ENCODE assay signal across 21 cellular contexts in the genomic region with DNA sequence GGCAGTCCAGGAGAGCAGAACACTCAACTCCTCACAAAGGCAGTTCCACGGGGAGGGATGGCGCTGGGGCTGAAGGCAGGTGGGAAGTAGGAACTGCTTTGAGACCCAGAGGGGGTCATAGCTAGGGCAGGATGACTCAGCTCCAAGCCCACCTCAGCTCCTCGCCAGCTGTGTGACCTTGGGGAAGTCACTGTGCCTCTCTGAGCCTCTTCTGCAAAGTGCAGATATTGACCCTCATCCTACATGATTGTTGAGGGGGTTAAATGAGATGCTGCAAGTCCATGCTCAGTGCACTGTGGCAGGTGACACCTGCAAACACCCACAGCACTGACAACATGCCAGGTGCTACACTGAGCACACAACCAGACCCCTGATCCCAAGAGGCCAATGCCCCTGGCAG.
"Had no signal": no experiment of that assay in that cellular context is flagged by ENCODE, and none has a peak within 500 bp of the region (broad histone marks: within the 10 kb centered on the region; RNA-seq: fewer than 3 reads in every experiment).

No MANE protein-coding gene starts in this region.

- H3K9me3 ChIP-seq: esophagus muscularis mucosa, gastrocnemius medialis, heart right ventricle, mucosa of descending colon, ovary, right atrium auricular region, stomach, thoracic aorta, transverse colon had no signal

- H3K27me3 ChIP-seq: gastrocnemius medialis, ovary, right atrium auricular region, transverse colon had no signal

- H3K36me3 ChIP-seq: esophagus muscularis mucosa, gastrocnemius medialis, heart right ventricle, ovary, right atrium auricular region, stomach, thoracic aorta, transverse colon had no signal

- H3K4me1 ChIP-seq: esophagus muscularis mucosa, gastrocnemius medialis, heart right ventricle, stomach, transverse colon had no signal

- H3K27ac ChIP-seq: epithelial cell of prostate, esophagus muscularis mucosa, gastrocnemius medialis, heart right ventricle, ovary, right atrium auricular region, stomach, thoracic aorta, transverse colon had no signal

- DNase-seq: effector memory CD4-positive, alpha-beta T cell; gastrocnemius medialis; heart right ventricle; hypothalamus; kidney glomerular epithelial cell; mucosa of descending colon; naive thymus-derived CD8-positive, alpha-beta T cell; ovary; small intestine; stimulated activated CD4-positive, alpha-beta T cell treated with anti-CD3 and anti-CD28 coated beads, Interleukin-12 subunit alpha, Interleukin-12 subunit beta, amount 100 ng/mL, for 4 hours; stimulated activated naive CD4-positive, alpha-beta T cell; stomach; substantia nigra; transverse colon had no signal

- H3K4me3 ChIP-seq: esophagus muscularis mucosa, gastrocnemius medialis, heart right ventricle, mucosa of descending colon, ovary, right atrium auricular region, stomach, thoracic aorta, transverse colon had no signal

- ATAC-seq: gastrocnemius medialis; heart right ventricle; left lobe of liver; naive thymus-derived CD8-positive, alpha-beta T cell had no signal

- FAIRE-seq: endometrium, islet of Langerhans, small intestine had no signal
